In the genomic region with DNA sequence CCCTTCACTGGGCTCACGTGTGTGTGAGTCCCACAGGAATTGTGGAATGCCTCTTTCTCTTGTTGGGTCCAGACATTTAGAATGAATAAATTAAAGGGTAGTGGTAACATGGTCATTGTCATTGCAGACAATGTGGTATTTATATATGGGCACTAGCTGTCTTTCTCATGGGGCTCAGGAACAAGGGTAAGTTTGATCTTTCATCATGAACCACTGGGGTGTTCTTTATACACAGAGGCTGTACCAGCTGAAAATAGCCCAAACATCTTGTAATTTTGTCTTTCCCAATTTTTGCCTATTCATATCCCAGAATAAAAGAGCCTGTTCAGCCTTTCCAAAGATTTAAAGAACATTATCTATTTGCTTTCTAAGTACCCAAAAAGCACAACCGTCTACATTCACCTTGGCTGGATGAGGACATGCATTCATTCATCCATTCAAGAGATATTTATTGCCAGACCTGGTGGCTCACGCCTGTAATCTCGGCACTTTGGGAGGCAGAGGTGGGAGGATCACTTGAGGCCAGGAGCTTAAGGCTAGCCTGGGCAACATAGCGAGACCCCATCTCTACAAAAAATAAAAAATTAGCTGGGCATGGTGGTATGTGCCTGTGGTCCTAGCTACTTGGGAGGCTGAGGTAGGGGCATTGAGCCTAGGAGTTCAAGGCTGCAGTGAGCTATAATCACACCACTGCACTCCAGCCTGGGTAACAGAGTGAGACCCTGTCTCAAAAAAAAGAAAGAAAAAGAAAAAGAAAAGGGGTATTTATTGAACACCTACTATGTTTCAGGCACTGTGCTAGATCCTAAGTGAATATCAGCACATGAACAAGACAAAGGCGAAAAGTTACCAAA, we compare ENCODE assay signal across 1 cellular context.
TF ChIP-seq lines count a peak whose summit lies in the region.

No MANE protein-coding gene starts in this region.

TF ChIP-seq in K562, 482 proteins besides CTCF, POLR2A, EP300 and RAD21:
- TF ChIP-seq ZNF121 (CRISPR knock-in tag; conservative IDR thresholded peaks at IDR 0.05) (peak; percentile 66), ZNF507 (tag; conservative IDR thresholded peaks at IDR 0.05) (no peak)
TF ChIP-seq in K562: peak in this region for 1.
